In genomic region chr2:71504611-71505010, GRCh38 we compare ENCODE assay signal across 16 cellular contexts. TPM values are rescaled to one million over a fixed set of nuclear protein-coding genes. Genes with fewer than 3 reads are reported as not detected.
DNase-seq lines count a peak whose midpoint lies in the region; ATAC-seq and TF ChIP-seq lines count a peak whose summit lies in the region.
"Had no signal": no experiment of that assay in that cellular context is flagged by ENCODE, and none has a peak within 500 bp of the region (broad histone marks: within the 10 kb centered on the region; RNA-seq: fewer than 3 reads in every experiment).

No MANE protein-coding gene starts in this region.

- H3K27me3 Mint-ChIP-seq in type B pancreatic cell = peaks cover 5% of the 10 kb centered on the region

- TF ChIP-seq CTCF in right atrium auricular region (IDR thresholded peaks at IDR 0.05) = no peak
- no peak for TF ChIP-seq CTCF in lower lobe of right lung (IDR thresholded peaks at IDR 0.05)
- TF ChIP-seq CTCF in type B pancreatic cell (conservative IDR thresholded peaks at IDR 0.05) = no peak

- H3K4me3 ChIP-seq in right atrium auricular region (no peak overlapping the region), lower lobe of right lung (no peak overlapping the region), skeletal muscle tissue (ENCODE audit: low read length in 3 of 3) (no peak overlapping the region)
- H3K4me3 ChIP-seq: A549 had no signal

- H3K36me3 ChIP-seq in right atrium auricular region (no peaks in the 10 kb centered on the region), lower lobe of right lung (no peaks in the 10 kb centered on the region), skeletal muscle tissue (ENCODE audit: control insufficient read depth in 3 of 3, insufficient read depth in 3 of 3, low read length in 3 of 3) (peaks cover 0 to 3% (median 2%) of the 10 kb centered on the region in 3 donors)

- H3K4me1 Mint-ChIP-seq in type B pancreatic cell (ENCODE audit: unreplicated experiment) = peaks cover 7% of the 10 kb centered on the region

- H3K36me3 Mint-ChIP-seq in type B pancreatic cell = no peaks in the 10 kb centered on the region

- H3K27me3 ChIP-seq in right atrium auricular region = no peaks in the 10 kb centered on the region
- no peaks in the 10 kb centered on the region for H3K27me3 ChIP-seq in lower lobe of right lung (ENCODE audit: low read depth)
- H3K27me3 ChIP-seq in skeletal muscle tissue (ENCODE audit: control insufficient read depth in 3 of 3, insufficient read depth in 3 of 3, low read length in 3 of 3) = no peaks in the 10 kb centered on the region

- H3K9me3 Mint-ChIP-seq in type B pancreatic cell = no peaks in the 10 kb centered on the region

- H3K9ac ChIP-seq in skeletal muscle tissue (ENCODE audit: low read depth in 1 of 3, low read length in 3 of 3) = peak overlapping the region in 2 of 3 donors; percentile 12 to 54

- no peak overlapping the region for H3K27ac Mint-ChIP-seq in type B pancreatic cell

- H3K4me3 Mint-ChIP-seq in type B pancreatic cell = no peak overlapping the region

- H3K9me3 ChIP-seq in right atrium auricular region = no peaks in the 10 kb centered on the region
- H3K9me3 ChIP-seq in lower lobe of right lung = no peaks in the 10 kb centered on the region
- H3K9me3 ChIP-seq in skeletal muscle tissue (ENCODE audit: control insufficient read depth in 3 of 3, low read length in 3 of 3) = no peaks in the 10 kb centered on the region
- H3K9me3 ChIP-seq: A549 had no signal

- ATAC-seq in lower lobe of right lung (no peak), GM21723 (IDR thresholded peaks at IDR 0.05; ENCODE audit: unreplicated experiment) (no peak)
- ATAC-seq: A549 had no signal

- intact Hi-C loops in cardiac septum (cut with DNase I) (no loop called here), lower lobe of right lung (cut with DNase I) (no loop called here)

- H3K4me1 ChIP-seq in right atrium auricular region (peaks cover 0 to 68% of the 10 kb centered on the region in 2 donors), lower lobe of right lung (peaks cover 49% of the 10 kb centered on the region), skeletal muscle tissue (ENCODE audit: control insufficient read depth in 3 of 3, insufficient read depth in 3 of 3, low read length in 3 of 3) (peaks cover 58 to 77% (median 63%) of the 10 kb centered on the region in 3 donors)
- H3K4me1 ChIP-seq: A549 had no signal

- DNase-seq in right atrium auricular region (ENCODE audit: low spot score) (no peak), cardiac septum (ENCODE audit: low spot score) (no peak), lower lobe of right lung (no peak), type B pancreatic cell (ENCODE audit: extremely low spot score, unreplicated experiment) (no peak), superior temporal gyrus (ENCODE audit: extremely low spot score) (no peak)
- DNase-seq: GF-D8, GOT3, KBM-7, NCI-H1417 treated with DMSO at 0.1 percent for 48 hours, NCI-H1930, NCI-H446 treated with DMSO at 0.1 percent for 48 hours, NCI-H748 treated with DMSO at 0.1 percent for 48 hours, RPMI8226 had no signal

- H3K27ac ChIP-seq in right atrium auricular region (peak overlapping the region; percentile 34 to 70), lower lobe of right lung (peak overlapping the region; percentile 74), skeletal muscle tissue (ENCODE audit: low read depth, low read length) (peak overlapping the region; percentile 88)
- H3K27ac ChIP-seq: A549 had no signal

RNA-seq across cellular contexts. Expression of gene DYSF, which starts 51.2 kb away (rescaled TPM):
- 10 to 100 TPM; 31.3 to 52.1 TPM for total RNA-seq in right atrium auricular region
- total RNA-seq in cardiac septum = 82.8 TPM
- total RNA-seq in lower lobe of right lung = 41.2 TPM
- total RNA-seq in skeletal muscle tissue = 88.7 TPM
- 1.7 and 4.2 TPM in 2 replicates for total RNA-seq in type B pancreatic cell (ENCODE audit: low replicate concordance)
